8 cellular contexts compared by ENCODE assay signal in the genomic region with DNA sequence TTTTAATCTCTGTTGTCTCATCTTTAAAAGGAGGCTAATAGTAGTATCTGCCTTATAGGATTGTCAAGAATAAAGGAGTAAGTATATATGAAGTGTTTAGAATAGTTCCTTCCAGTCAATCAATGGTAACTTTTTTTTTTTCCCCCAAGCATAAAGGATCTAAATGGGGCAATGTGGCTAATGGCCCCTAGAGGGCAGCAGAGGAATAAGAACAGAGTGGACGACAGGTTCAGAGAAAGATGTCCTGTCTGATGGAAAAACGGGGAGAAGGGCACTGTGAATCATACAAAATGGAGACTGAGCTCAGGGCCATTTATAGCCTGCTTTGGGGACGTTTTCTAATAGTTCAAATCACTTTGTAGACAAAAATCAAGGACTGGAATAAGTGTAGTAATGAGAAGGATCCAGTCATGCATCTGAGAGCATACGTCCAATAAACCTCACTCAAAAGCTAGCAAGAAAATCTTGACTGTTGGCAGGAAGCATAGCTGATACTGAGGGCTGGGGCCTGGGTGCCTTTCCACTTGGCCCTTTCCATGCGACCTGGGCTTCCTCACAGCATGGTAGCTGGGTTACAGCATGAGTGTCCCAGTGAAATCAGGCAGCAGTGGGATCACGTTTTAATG. TPM values are rescaled to one million over a fixed set of nuclear protein-coding genes. Genes with fewer than 3 reads are reported as not detected.
DNase-seq lines count a peak whose midpoint lies in the region; ATAC-seq, FAIRE-seq and TF ChIP-seq lines count a peak whose summit lies in the region.

No MANE protein-coding gene starts in this region.

- H4K20me1 ChIP-seq in H1 (replicated peaks in 1 of 2; ENCODE audit: control insufficient read depth in 1 of 2, insufficient read depth in 2 of 2, low read length in 2 of 2) = no peaks in the 10 kb centered on the region

- no peak overlapping the region for H2BK12ac ChIP-seq in H1 (ENCODE audit: low read depth, low read length)

- no peak overlapping the region for H4K91ac ChIP-seq in H1 (replicated peaks; ENCODE audit: insufficient read length, low read length)

- no peak overlapping the region for H3K4me3 Mint-ChIP-seq in activated CD8-positive, alpha-beta T cell treated with anti-CD3 and anti-CD28 coated beads, Interleukin-2, amount 10 ng/mL, durations not matched to agents 7 days and 5 days

- no peaks in the 10 kb centered on the region for H3K79me1 ChIP-seq in H1 (ENCODE audit: low read depth, low read length)

- no peaks in the 10 kb centered on the region for H3K27me3 Mint-ChIP-seq in activated CD8-positive, alpha-beta T cell treated with anti-CD3 and anti-CD28 coated beads, Interleukin-2, amount 10 ng/mL, durations not matched to agents 7 days and 5 days (ENCODE audit: low read depth)

- H3K27ac ChIP-seq in HL-60 (replicated peaks) (no peak overlapping the region), H1 (ENCODE audit: low read depth, low read length) (no peak overlapping the region)

- H4K5ac ChIP-seq in H1 (ENCODE audit: insufficient read length, low read depth, low read length) = peak overlapping the region; percentile 61

- no peak overlapping the region for H4K8ac ChIP-seq in H1 (ENCODE audit: extremely low read depth, insufficient read depth, low read length)

- no peak for TF ChIP-seq EP300 in H1 (IDR thresholded peaks at IDR 0.05; ENCODE audit: borderline replicate concordance in 1 of 2, low read depth in 2 of 2, low read length in 2 of 2)

- peak; percentile 45 for FAIRE-seq in H1 (lab: Jason Lieb, UNC)

- no peak overlapping the region for H3K4me2 ChIP-seq in H1 (ENCODE audit: insufficient read depth in 1 of 2, low read depth in 2 of 2, low read length in 2 of 2)

- peak; percentile 42 for ATAC-seq in GM18861 (IDR thresholded peaks at IDR 0.05; ENCODE audit: unreplicated experiment)
- ATAC-seq in activated CD8-positive, alpha-beta T cell treated with anti-CD3 and anti-CD28 coated beads, Interleukin-2, amount 10 ng/mL, durations not matched to agents 7 days and 5 days = peak; percentile 72

- H2BK5ac ChIP-seq in H1 (ENCODE audit: low read depth, low read length) = no peak overlapping the region

- H3K4me1 ChIP-seq in H1 (replicated peaks in 1 of 4; ENCODE audit: control insufficient read depth in 3 of 4, insufficient read depth in 4 of 4, low read length in 3 of 4) = no peaks in the 10 kb centered on the region

- H3K27ac Mint-ChIP-seq in activated CD8-positive, alpha-beta T cell treated with anti-CD3 and anti-CD28 coated beads, Interleukin-2, amount 10 ng/mL, durations not matched to agents 7 days and 5 days = no peak overlapping the region

- H2BK20ac ChIP-seq in H1 (ENCODE audit: low read length) = no peak overlapping the region

- 43% methylated on average over 6 of the region's 6 CpGs; no CpG with 5 or more reads in 1 of the 2 experiments for WGBS in H1 (ENCODE audit: extremely low coverage in 1 of 2, insufficient coverage in 1 of 2, insufficient read length in 1 of 2, insufficient replicate concordance in 2 of 2, low coverage in 1 of 2, low lambda C conversion rate in 2 of 2, missing lambda C conversion rate in 1 of 2), 2 experiments

- H2AK5ac ChIP-seq in H1 (ENCODE audit: low read depth, low read length) = no peak overlapping the region

- H3K4me3 ChIP-seq in HL-60 (replicated peaks; ENCODE audit: insufficient read depth, low read length) (no peak overlapping the region), H1 (ENCODE audit: extremely low read depth in 1 of 4, insufficient read depth in 2 of 4, low read depth in 3 of 4, low read length in 4 of 4) (no peak overlapping the region)

- H3K27me3 ChIP-seq in HL-60 (ENCODE audit: insufficient read depth, poor library complexity, severe bottlenecking) (no peaks in the 10 kb centered on the region), H1 (replicated peaks in 1 of 4; ENCODE audit: control insufficient read depth in 3 of 4, extremely low read depth in 1 of 4, insufficient read depth in 3 of 4, low read length in 3 of 4) (no peaks in the 10 kb centered on the region)

- no peak overlapping the region for H3K23ac ChIP-seq in H1 (ENCODE audit: insufficient read length)

- no peak overlapping the region for H3K18ac ChIP-seq in H1 (ENCODE audit: extremely low read depth, low read length)

- no peaks in the 10 kb centered on the region for H3K79me2 ChIP-seq in H1 (ENCODE audit: control insufficient read depth in 1 of 2, insufficient read depth in 2 of 2, low read length in 2 of 2)

- no peaks in the 10 kb centered on the region for H3K36me3 ChIP-seq in H1 (ENCODE audit: control insufficient read depth in 2 of 4, insufficient read depth in 4 of 4, low read length in 3 of 4)

- no peak overlapping the region for H3K56ac ChIP-seq in H1 (replicated peaks; ENCODE audit: insufficient read length, low read depth, low read length)

- no peaks in the 10 kb centered on the region; a peak in 1 of 4 replicates for H3K9me3 ChIP-seq in H1 (ENCODE audit: insufficient read depth in 2 of 2, low read depth in 1 of 2, low read length in 1 of 2)

- no peaks in the 10 kb centered on the region for H3K9me3 Mint-ChIP-seq in activated CD8-positive, alpha-beta T cell treated with anti-CD3 and anti-CD28 coated beads, Interleukin-2, amount 10 ng/mL, durations not matched to agents 7 days and 5 days (ENCODE audit: insufficient read depth)

- POLR2A ChIA-PET in activated CD8-positive, alpha-beta T cell treated with anti-CD3 and anti-CD28 coated beads, Interleukin-2, amount 10 ng/mL, durations not matched to agents 7 days and 5 days (lab: Charles Lee) = interaction anchor here (0.6 to 1.2 kb wide), 8 partner anchors 9 to 767 kb away, joined by 3 to 4 read pairs (median 3); a partner anchor contains a TSS
- POLR2A ChIA-PET in H1 (lab: Charles Lee; ENCODE audit: partially characterized antibody) = interaction anchor here (0.7 to 1.6 kb wide), 2 partner anchors 610 to 1210 kb away, joined by 3 to 4 read pairs; no protein-coding TSS in a partner anchor

- H3K4ac ChIP-seq in H1 (replicated peaks; ENCODE audit: insufficient read length, low read depth, low read length) = no peak overlapping the region

- no peaks in the 10 kb centered on the region for H3K23me2 ChIP-seq in H1 (ENCODE audit: low read depth, low read length)

- TF ChIP-seq POLR2A in H1 (IDR thresholded peaks at IDR 0.05; ENCODE audit: control extremely low read depth in 1 of 2, low read depth in 2 of 2, low read length in 2 of 2) = no peak

- in situ Hi-C loops in ACHN (cut with HindIII; ENCODE audit: low pct_ligation_motif_present, low pct_unique_long_range_greater_than_20kb, low sequenced_read_pairs) = no loop called here

- peaks cover 45% of the 10 kb centered on the region for H3K4me1 Mint-ChIP-seq in activated CD8-positive, alpha-beta T cell treated with anti-CD3 and anti-CD28 coated beads, Interleukin-2, amount 10 ng/mL, durations not matched to agents 7 days and 5 days (ENCODE audit: low read depth)

- peaks cover 1% of the 10 kb centered on the region for H3K36me3 Mint-ChIP-seq in activated CD8-positive, alpha-beta T cell treated with anti-CD3 and anti-CD28 coated beads, Interleukin-2, amount 10 ng/mL, durations not matched to agents 7 days and 5 days (ENCODE audit: low read depth)

- H3K9ac ChIP-seq in H1 (replicated peaks in 1 of 4; ENCODE audit: extremely low read depth in 1 of 4, low read depth in 3 of 4, low read length in 3 of 4) = no peak overlapping the region

- CTCF ChIA-PET in activated CD8-positive, alpha-beta T cell treated with anti-CD3 and anti-CD28 coated beads, Interleukin-2, amount 10 ng/mL, durations not matched to agents 7 days and 5 days (lab: Charles Lee) = interaction anchor here (0.5 to 10.9 kb wide), 82 partner anchors 8 to 684 kb away, joined by 3 to 223 read pairs (median 5); a partner anchor contains a TSS
- CTCF ChIA-PET in H1 (lab: Charles Lee; ENCODE audit: partially characterized antibody) = interaction anchor here (0.6 to 8.4 kb wide), 52 partner anchors 9 to 1021 kb away, joined by 3 to 82 read pairs (median 4); a partner anchor contains a TSS

- peak; percentile 94 to 96 for TF ChIP-seq RAD21 in H1 (IDR thresholded peaks at IDR 0.05 in 1 of 2, conservative IDR thresholded peaks at IDR 0.05 in 1 of 2; ENCODE audit: low read depth in 2 of 2, low read length in 2 of 2)

- peak; percentile 82 for TF ChIP-seq CTCF in HL-60 (IDR thresholded peaks at IDR 0.05; ENCODE audit: insufficient read depth, low read length)
- TF ChIP-seq CTCF in H1 (IDR thresholded peaks at IDR 0.05; ENCODE audit: control extremely low read depth in 1 of 3, insufficient read depth in 1 of 3, low read depth in 1 of 3, low read length in 3 of 3) = peak; percentile 25 to 81 (median 76)

- H2BK15ac ChIP-seq in H1 (ENCODE audit: low read length) = no peak overlapping the region

- no peak overlapping the region for H2BK120ac ChIP-seq in H1 (replicated peaks; ENCODE audit: low read depth, low read length)

- peak; percentile 85 for DNase-seq in ACHN
- peak; percentile 8 to 52 for DNase-seq in HL-60 (ENCODE audit: low read depth in 1 of 2, low spot score in 1 of 2)
- DNase-seq in NCI-H82 (lab: John Stamatoyannopoulos, UW) = peak; percentile 88
- peak; percentile 76 for DNase-seq in activated CD8-positive, alpha-beta T cell treated with anti-CD3 and anti-CD28 coated beads, Interleukin-2, amount 10 ng/mL, durations not matched to agents 7 days and 5 days
- DNase-seq in H1 (ENCODE audit: low read depth in 1 of 2, low spot score in 2 of 2) = peak in 1 of 2 experiments; percentile 67
- peak; percentile 75 for DNase-seq in midbrain (lab: John Stamatoyannopoulos, UW)
- DNase-seq in stimulated activated CD8-positive, alpha-beta memory T cell treated with anti-CD3 and anti-CD28 coated beads, Interleukin-4, amount 100 ng/mL, for 24 hours (ENCODE audit: low read depth) = peak; percentile 49

- no peak overlapping the region for H3K14ac ChIP-seq in H1 (ENCODE audit: insufficient read length)

- peak overlapping the region; percentile 97 for H2AFZ ChIP-seq in H1 (ENCODE audit: low read length)

TF ChIP-seq in H1, 55 proteins besides CTCF, POLR2A, EP300 and RAD21:
- TF ChIP-seq BRCA1 (IDR thresholded peaks at IDR 0.05; ENCODE audit: low read depth, low read length) = no peak
- TF ChIP-seq CTBP2 (IDR thresholded peaks at IDR 0.05; ENCODE audit: borderline replicate concordance, insufficient read depth, insufficient read length, low read length) = no peak
- TF ChIP-seq YY1 (IDR thresholded peaks at IDR 0.05; ENCODE audit: low read depth, low read length) = peak; percentile 70; the same call in 1 of the 2 replicates
TF ChIP-seq in H1: peak in this region for 1.

RNA-seq across cellular contexts. Expression of a gene that starts 51.3 kb away (rescaled TPM):
- total RNA-seq in activated CD8-positive, alpha-beta T cell treated with anti-CD3 and anti-CD28 coated beads, Interleukin-2, amount 10 ng/mL, durations not matched to agents 7 days and 5 days = under 1 TPM in 1 of 2 experiments, not detected in 1; 0.21 TPM
- not detected in 2 replicates for total RNA-seq in H1 (2021; fragmentation: NEBNext Ultra II Directional; extraction: Animal tissue kit (Norgen Biotek cat#: 25700))
- not detected in 2 replicates for polyA plus RNA-seq in H1 (2011; rRNA removed)
- polyA plus RNA-seq in H1 (2011; cell fraction: cytosol; rRNA removed) = not detected
- not detected for polyA plus RNA-seq in H1 (2011; cell fraction: nucleus; rRNA removed)
- polyA plus RNA-seq in H1 (2012, experiment 1 of 2) = not detected in 4 replicates
- polyA plus RNA-seq in H1 (2012, experiment 2 of 2) = not detected
- polyA plus RNA-seq in H1 (2013, experiment 1 of 2) = not detected
- polyA plus RNA-seq in H1 (2013, experiment 2 of 2) = not detected
- polyA minus RNA-seq in H1 (2011; rRNA and poly(A)+ RNA removed) = not detected in 2 replicates
- not detected for polyA minus RNA-seq in H1 (2011; cell fraction: cytosol; rRNA and poly(A)+ RNA removed)
- not detected for polyA minus RNA-seq in H1 (2011; cell fraction: nucleus; rRNA and poly(A)+ RNA removed)
